1 cellular context compared by ENCODE assay signal in genomic region chr1:40312238-40313205, GRCh38.
TF ChIP-seq lines count a peak whose summit lies in the region.

No MANE protein-coding gene starts in this region.

TF ChIP-seq in WTC11, 78 proteins besides CTCF, POLR2A, EP300 and RAD21 (continued from another document):
- TF ChIP-seq ERG (CRISPR knock-in tag; IDR thresholded peaks at IDR 0.05) (no peak), ZNF232 (CRISPR knock-in tag; IDR thresholded peaks at IDR 0.05) (no peak)
